17 cellular contexts compared by ENCODE assay signal in genomic region chr6:53618219-53618618, GRCh38.
"Had no signal": no experiment of that assay in that cellular context is flagged by ENCODE, and none has a peak within 500 bp of the region (broad histone marks: within the 10 kb centered on the region; RNA-seq: fewer than 3 reads in every experiment).

No MANE protein-coding gene starts in this region.

- H3K27me3 ChIP-seq: body of pancreas, neutrophil, sigmoid colon, testis, upper lobe of left lung had no signal

- ATAC-seq: activated CD4-positive, alpha-beta T cell treated with anti-CD3 and anti-CD28 coated beads for 36 hours; body of pancreas; effector memory CD8-positive, alpha-beta T cell; left cardiac atrium; lower lobe of right lung; natural killer cell treated with Interleukin-12 subunit alpha and Interleukin-12 subunit beta and Interleukin-15 and Interleukin-18, amount 100 ng/mL, for 72 hours; stimulated activated effector memory CD8-positive, alpha-beta T cell treated with anti-CD3 and anti-CD28 coated beads, Interleukin-12 subunit alpha, Interleukin-12 subunit beta, amount 100 ng/mL, for 72 hours; WTC11 had no signal

- FAIRE-seq: TTC549 had no signal

- H3K4me3 ChIP-seq: body of pancreas, lower lobe of right lung, sigmoid colon, testis, upper lobe of left lung had no signal

- H3K4me1 ChIP-seq: sigmoid colon, testis had no signal

- H3K27ac ChIP-seq: body of pancreas, lower lobe of right lung, neutrophil, sigmoid colon, testis, upper lobe of left lung had no signal

- H3K9me3 ChIP-seq: body of pancreas, lower lobe of right lung, neutrophil, sigmoid colon, testis, upper lobe of left lung had no signal

- H3K36me3 ChIP-seq: lower lobe of right lung, neutrophil, sigmoid colon, upper lobe of left lung had no signal

- DNase-seq: activated CD4-positive, alpha-beta memory T cell treated with anti-CD3 and anti-CD28 coated beads for 36 hours; activated CD4-positive, alpha-beta T cell treated with anti-CD3 and anti-CD28 coated beads for 36 hours; activated naive CD4-positive, alpha-beta T cell treated with Interleukin-2 at 50 U/mL for 16 hours; body of pancreas; caudate nucleus; effector memory CD8-positive, alpha-beta T cell; left cardiac atrium; lower lobe of right lung; sigmoid colon; stimulated activated CD4-positive, alpha-beta T cell treated with anti-CD3 and anti-CD28 coated beads, Interleukin-4, amount 100 ng/mL, for 24 hours; testis; upper lobe of left lung had no signal
